ENCODE assay signal across 8 cellular contexts in genomic region chr6:31401403-31401802, GRCh38.
DNase-seq lines count a peak whose midpoint lies in the region; ATAC-seq lines count a peak whose summit lies in the region.

No MANE protein-coding gene starts in this region.

- peaks cover 30% of the 10 kb centered on the region for H3K4me1 ChIP-seq in iPS-18a (ENCODE audit: control insufficient read depth, low read depth, low read length)

- peaks cover 65% of the 10 kb centered on the region for H3K4me1 Mint-ChIP-seq in stimulated activated naive CD8-positive, alpha-beta T cell treated with anti-CD3 and anti-CD28 coated beads, Interleukin-15, Interleukin-2, amounts not matched to agents 100 ng/mL and 50 ng/mL, for 24 hours (ENCODE audit: low read depth)
- H3K4me1 Mint-ChIP-seq in activated naive CD8-positive, alpha-beta T cell treated with anti-CD3 and anti-CD28 coated beads, Interleukin-2, amount 50 U/mL, for 24 hours = peaks cover 75% of the 10 kb centered on the region

- no peaks in the 10 kb centered on the region for H3K27me3 Mint-ChIP-seq in stimulated activated naive CD8-positive, alpha-beta T cell treated with anti-CD3 and anti-CD28 coated beads, Interleukin-15, Interleukin-2, amounts not matched to agents 100 ng/mL and 50 ng/mL, for 24 hours
- H3K27me3 Mint-ChIP-seq in activated naive CD8-positive, alpha-beta T cell treated with anti-CD3 and anti-CD28 coated beads, Interleukin-2, amount 50 U/mL, for 24 hours = no peaks in the 10 kb centered on the region

- no peaks in the 10 kb centered on the region for H3K9me3 Mint-ChIP-seq in stimulated activated naive CD8-positive, alpha-beta T cell treated with anti-CD3 and anti-CD28 coated beads, Interleukin-15, Interleukin-2, amounts not matched to agents 100 ng/mL and 50 ng/mL, for 24 hours
- no peaks in the 10 kb centered on the region for H3K9me3 Mint-ChIP-seq in activated naive CD8-positive, alpha-beta T cell treated with anti-CD3 and anti-CD28 coated beads, Interleukin-2, amount 50 U/mL, for 24 hours

- no peaks in the 10 kb centered on the region for H3K36me3 ChIP-seq in iPS-18a (ENCODE audit: control insufficient read depth, low read depth, low read length)

- H3K27me3 ChIP-seq in iPS-18a (ENCODE audit: control insufficient read depth, insufficient read depth, low read length) = peaks cover 96% of the 10 kb centered on the region

- no peak overlapping the region for H3K27ac ChIP-seq in iPS-18a (ENCODE audit: low read length)

- no peak for ATAC-seq in stimulated activated naive CD8-positive, alpha-beta T cell treated with anti-CD3 and anti-CD28 coated beads, Interleukin-15, Interleukin-2, amounts not matched to agents 100 U/mL and 50 U/mL, for 24 hours
- no peak for ATAC-seq in activated naive CD8-positive, alpha-beta T cell treated with anti-CD3 and anti-CD28 coated beads, Interleukin-2, amount 50 U/mL, for 24 hours

- H3K36me3 Mint-ChIP-seq in stimulated activated naive CD8-positive, alpha-beta T cell treated with anti-CD3 and anti-CD28 coated beads, Interleukin-15, Interleukin-2, amounts not matched to agents 100 ng/mL and 50 ng/mL, for 24 hours (ENCODE audit: low read depth) = peaks cover 8% of the 10 kb centered on the region
- no peaks in the 10 kb centered on the region for H3K36me3 Mint-ChIP-seq in activated naive CD8-positive, alpha-beta T cell treated with anti-CD3 and anti-CD28 coated beads, Interleukin-2, amount 50 U/mL, for 24 hours (ENCODE audit: low read depth)

- no peak for DNase-seq in stimulated activated naive CD8-positive, alpha-beta T cell treated with anti-CD3 and anti-CD28 coated beads, Interleukin-15, Interleukin-2, amounts not matched to agents 100 U/mL and 50 U/mL, for 24 hours
- DNase-seq in activated naive CD8-positive, alpha-beta T cell treated with anti-CD3 and anti-CD28 coated beads, Interleukin-2, amount 50 U/mL, for 24 hours = no peak
- DNase-seq in stromal cell of bone marrow (ENCODE audit: low read depth) (peak; percentile 62), NCI-H1048 (lab: John Stamatoyannopoulos, UW) (no peak), NCI-H2196 treated with DMSO at 0.1 percent for 48 hours (lab: John Stamatoyannopoulos, UW; ENCODE audit: unreplicated experiment) (no peak), DMS 273 treated with DMSO at 0.1 percent for 48 hours (lab: John Stamatoyannopoulos, UW) (no peak)

- H3K9me3 ChIP-seq in iPS-18a (ENCODE audit: control insufficient read depth, low read depth, low read length) = no peaks in the 10 kb centered on the region

- H3K4me3 Mint-ChIP-seq in stimulated activated naive CD8-positive, alpha-beta T cell treated with anti-CD3 and anti-CD28 coated beads, Interleukin-15, Interleukin-2, amounts not matched to agents 100 ng/mL and 50 ng/mL, for 24 hours = peak overlapping the region; percentile 93
- peak overlapping the region; percentile 78 for H3K4me3 Mint-ChIP-seq in activated naive CD8-positive, alpha-beta T cell treated with anti-CD3 and anti-CD28 coated beads, Interleukin-2, amount 50 U/mL, for 24 hours

- H3K4me3 ChIP-seq in iPS-18a (ENCODE audit: low read length) = peak overlapping the region; percentile 57

- peak overlapping the region; percentile 17 for H3K27ac Mint-ChIP-seq in stimulated activated naive CD8-positive, alpha-beta T cell treated with anti-CD3 and anti-CD28 coated beads, Interleukin-15, Interleukin-2, amounts not matched to agents 100 ng/mL and 50 ng/mL, for 24 hours
- H3K27ac Mint-ChIP-seq in activated naive CD8-positive, alpha-beta T cell treated with anti-CD3 and anti-CD28 coated beads, Interleukin-2, amount 50 U/mL, for 24 hours = peak overlapping the region; percentile 89

- no peak overlapping the region for H3K9ac ChIP-seq in iPS-18a (ENCODE audit: low read length)
